26 cellular contexts compared by ENCODE assay signal in genomic region chr2:230299618-230300017, GRCh38.
"Had no signal": no experiment of that assay in that cellular context is flagged by ENCODE, and none has a peak within 500 bp of the region (broad histone marks: within the 10 kb centered on the region; RNA-seq: fewer than 3 reads in every experiment).

No MANE protein-coding gene starts in this region.

- H3K36me3 ChIP-seq: esophagus muscularis mucosa, gastroesophageal sphincter, prostate gland, right lobe of liver, stomach, thyroid gland, vagina had no signal

- H3K27ac Mint-ChIP-seq: immature natural killer cell, nephron progenitor cell had no signal

- H3K27ac ChIP-seq: coronary artery, esophagus muscularis mucosa, foreskin keratinocyte, gastroesophageal sphincter, prostate gland, right lobe of liver, stomach, thyroid gland, vagina had no signal

- ATAC-seq: foreskin keratinocyte; gastroesophageal sphincter; left lobe of liver; naive thymus-derived CD8-positive, alpha-beta T cell; right lobe of liver had no signal

- H3K27me3 ChIP-seq: esophagus muscularis mucosa, gastroesophageal sphincter, right lobe of liver, stomach, thyroid gland, vagina had no signal

- H3K4me3 ChIP-seq: coronary artery, esophagus muscularis mucosa, gastroesophageal sphincter, prostate gland, right lobe of liver, stomach, thyroid gland, vagina had no signal

- H3K27me3 Mint-ChIP-seq: naive thymus-derived CD8-positive, alpha-beta T cell had no signal

- H3K4me3 Mint-ChIP-seq: immature natural killer cell; naive thymus-derived CD8-positive, alpha-beta T cell; nephron progenitor cell had no signal

- H3K9me3 ChIP-seq: prostate gland, right lobe of liver, thyroid gland, vagina had no signal

- H3K4me1 Mint-ChIP-seq: immature natural killer cell, nephron progenitor cell had no signal

- H3K4me1 ChIP-seq: esophagus muscularis mucosa, foreskin keratinocyte, gastroesophageal sphincter, prostate gland, right lobe of liver, stomach, thyroid gland, vagina had no signal

- DNase-seq: dermis blood vessel endothelial cell; effector memory CD4-positive, alpha-beta T cell; foreskin keratinocyte; hypothalamus; immature natural killer cell; islet precursor cell; kidney glomerular epithelial cell; mesendoderm; midbrain; naive thymus-derived CD8-positive, alpha-beta T cell; nephron progenitor cell; nucleus accumbens; right lobe of liver; small intestine; stimulated activated CD4-positive, alpha-beta T cell treated with anti-CD3 and anti-CD28 coated beads, Interleukin-15, amount 100 ng/mL, for 24 hours; stimulated activated CD4-positive, alpha-beta T cell treated with anti-CD3 and anti-CD28 coated beads, Interleukin-2, amount 100 ng/mL, for 48 hours; stimulated activated naive CD4-positive, alpha-beta T cell treated with Interleukin-2 at 50 U/mL for 16 hours; stomach; thyroid gland; trophoblast cell had no signal
